11 cellular contexts compared by ENCODE assay signal in genomic region chr7:44488955-44489354, GRCh38. TPM values are rescaled to one million over a fixed set of nuclear protein-coding genes. Genes with fewer than 3 reads are reported as not detected.
DNase-seq lines count a peak whose midpoint lies in the region; ATAC-seq and TF ChIP-seq lines count a peak whose summit lies in the region.
"Had no signal": no experiment of that assay in that cellular context is flagged by ENCODE, and none has a peak within 500 bp of the region (broad histone marks: within the 10 kb centered on the region; RNA-seq: fewer than 3 reads in every experiment).

No MANE protein-coding gene starts in this region.

- peak overlapping the region; percentile 88 for H3K4me3 Mint-ChIP-seq in CD8-positive, alpha-beta T cell

- H3K36me3 Mint-ChIP-seq in CD8-positive, alpha-beta T cell, result peaks cover 34% of the 10 kb centered on the region

- intact Hi-C loops in CD8-positive, alpha-beta T cell (cut with DNase I, micrococcal nuclease), result loop anchor here in 1 of 2 experiments (10.0 kb wide), 2 partner anchors 284 to 396 kb away; partner anchors contain the start of genes PURB and YKT6

- peaks cover 5% of the 10 kb centered on the region; the same call in 1 of the 2 replicates for H4K20me1 ChIP-seq in MM.1S (ENCODE audit: insufficient read depth, low read length)

- peaks cover under 1% of the 10 kb centered on the region for H3K27me3 Mint-ChIP-seq in CD8-positive, alpha-beta T cell (ENCODE audit: low read depth)

- peak overlapping the region; percentile 97 for H3K27ac Mint-ChIP-seq in CD8-positive, alpha-beta T cell

- H3K9ac ChIP-seq in MM.1S (ENCODE audit: low read length), result peak overlapping the region; percentile 91; the same call in 1 of the 2 replicates

- H3K9me3 ChIP-seq in CD8-positive, alpha-beta T cell (ENCODE audit: low read length), result no peaks in the 10 kb centered on the region
- H3K9me3 ChIP-seq in MM.1S (replicated peaks; ENCODE audit: insufficient read depth, low read length) (no peaks in the 10 kb centered on the region), ectodermal cell (ENCODE audit: control insufficient read depth, low read length) (no peaks in the 10 kb centered on the region), neuron (ENCODE audit: low read length) (peaks cover 8% of the 10 kb centered on the region)
- H3K9me3 ChIP-seq: adrenal gland had no signal

- WGBS in ectodermal cell, 2 experiments, result 96% methylated on average over 3 of the region's 3 CpGs

- no peak for DNase-seq in CD8-positive, alpha-beta T cell
- DNase-seq in MM.1S (no peak), OCI-M1 (lab: John Stamatoyannopoulos, UW) (no peak), GM03348 (ENCODE audit: low spot score) (no peak)
- DNase-seq in central memory CD4-positive, alpha-beta T cell, result no peak
- DNase-seq: adrenal gland, NCI-H524 treated with DMSO at 0.1 percent for 48 hours had no signal

- 0 out of 2 replicates have a peak, but pooled peaks cover 5% of the 10 kb centered on the region for H3F3A ChIP-seq in MM.1S (ENCODE audit: insufficient read depth, low read length)

- peaks cover 58% of the 10 kb centered on the region for H3K4me1 ChIP-seq in CD8-positive, alpha-beta T cell (ENCODE audit: insufficient read depth, low read length)
- H3K4me1 ChIP-seq in MM.1S (ENCODE audit: low read length) (peaks cover 15% of the 10 kb centered on the region), ectodermal cell (ENCODE audit: control insufficient read depth, insufficient read depth, low read length) (peaks cover 10% of the 10 kb centered on the region), neuron (ENCODE audit: insufficient read depth, low read length) (peaks cover 19% of the 10 kb centered on the region)

- peak overlapping the region; percentile 100 for H3K27ac ChIP-seq in CD8-positive, alpha-beta T cell (ENCODE audit: low read depth, low read length)
- H3K27ac ChIP-seq in MM.1S (ENCODE audit: low read length), result no peak overlapping the region
- H3K27ac ChIP-seq in ectodermal cell (ENCODE audit: insufficient read depth, low read depth, low read length, poor library complexity, severe bottlenecking), result no peak overlapping the region

- H3K9me3 Mint-ChIP-seq in CD8-positive, alpha-beta T cell, result no peaks in the 10 kb centered on the region

- ATAC-seq in CD8-positive, alpha-beta T cell, result no peak
- no peak for ATAC-seq in HG03354 (IDR thresholded peaks at IDR 0.05; ENCODE audit: poor library complexity, severe bottlenecking, unreplicated experiment)

- peak overlapping the region; percentile 86 for H3K4me2 ChIP-seq in MM.1S (ENCODE audit: low read depth, low read length)

- peaks cover 63% of the 10 kb centered on the region for H3K79me2 ChIP-seq in MM.1S (ENCODE audit: low read length)

- peaks cover 62% of the 10 kb centered on the region for H3K4me1 Mint-ChIP-seq in CD8-positive, alpha-beta T cell (ENCODE audit: low read depth)

- no peak for TF ChIP-seq CTCF in CD8-positive, alpha-beta T cell (IDR thresholded peaks at IDR 0.05)
- TF ChIP-seq CTCF in MM.1S (IDR thresholded peaks at IDR 0.05; ENCODE audit: low read length), result no peak

- H3K4me3 ChIP-seq in CD8-positive, alpha-beta T cell (ENCODE audit: low read depth, low read length), result peak overlapping the region; percentile 97
- H3K4me3 ChIP-seq in MM.1S (ENCODE audit: low read length) (peak overlapping the region; percentile 75), ectodermal cell (ENCODE audit: insufficient read depth, low read depth, low read length) (peak overlapping the region; percentile 95), neuron (ENCODE audit: low read length) (peak overlapping the region; percentile 72)

- H3K9me2 ChIP-seq in MM.1S (replicated peaks; ENCODE audit: insufficient read depth, low read length), result no peaks in the 10 kb centered on the region

- CTCF ChIA-PET in CD8-positive, alpha-beta T cell (lab: Charles Lee), result no interaction called here

- POLR2A ChIA-PET in CD8-positive, alpha-beta T cell (lab: Charles Lee), result interaction anchor here (2.2 to 3.1 kb wide), 2 partner anchors 28 to 288 kb away, joined by 8 to 23 read pairs; partner anchors contain the start of gene YKT6

- H3K27me3 ChIP-seq in CD8-positive, alpha-beta T cell (ENCODE audit: insufficient read depth, low read length), result no peaks in the 10 kb centered on the region
- no peaks in the 10 kb centered on the region for H3K27me3 ChIP-seq in MM.1S (replicated peaks; ENCODE audit: insufficient read depth, low read length)
- no peaks in the 10 kb centered on the region for H3K27me3 ChIP-seq in ectodermal cell (ENCODE audit: control insufficient read depth, insufficient read depth, low read length, poor library complexity, severe bottlenecking)
- no peaks in the 10 kb centered on the region for H3K27me3 ChIP-seq in neuron (ENCODE audit: insufficient read depth, low read length)
- H3K27me3 ChIP-seq: adrenal gland had no signal

- no peak overlapping the region for H2AFZ ChIP-seq in MM.1S (ENCODE audit: low read length)
- H2AFZ ChIP-seq in neuron (ENCODE audit: low read depth, low read length), result no peak overlapping the region

- H3K36me3 ChIP-seq in CD8-positive, alpha-beta T cell (ENCODE audit: insufficient read depth, low read length), result peaks cover 10% of the 10 kb centered on the region
- peaks cover 2% of the 10 kb centered on the region; the same call in 1 of the 2 replicates for H3K36me3 ChIP-seq in MM.1S (replicated peaks; ENCODE audit: insufficient read depth, low read length)
- peaks cover 17% of the 10 kb centered on the region for H3K36me3 ChIP-seq in ectodermal cell (ENCODE audit: control insufficient read depth, insufficient read depth, low read length)
- H3K36me3 ChIP-seq in neuron (ENCODE audit: insufficient read depth, low read length), result peaks cover 28% of the 10 kb centered on the region

RNA-seq across cellular contexts. Expression of gene NUDCD3, which starts 1.5 kb away (rescaled TPM):
- 10 to 100 TPM; 40.6 to 45.9 TPM for total RNA-seq in CD8-positive, alpha-beta T cell
- polyA plus RNA-seq in ectodermal cell (2013, experiment 1 of 4), result 80.4 TPM
- 78.4 TPM for polyA plus RNA-seq in ectodermal cell (2013, experiment 2 of 4)
- polyA plus RNA-seq in ectodermal cell (2013, experiment 3 of 4), result 43.2 TPM
- 44.7 TPM for polyA plus RNA-seq in ectodermal cell (2013, experiment 4 of 4)

RNA-seq across cellular contexts. Expression of gene NPC1L1, which starts 52.2 kb away (rescaled TPM):
- total RNA-seq in CD8-positive, alpha-beta T cell, result under 1 TPM in 1 of 2 experiments, not detected in 1; 0.06 TPM
- polyA plus RNA-seq in ectodermal cell (2013, experiment 1 of 4), result 0.48 TPM
- polyA plus RNA-seq in ectodermal cell (2013, experiment 2 of 4), result 0.28 TPM
- 0.32 TPM for polyA plus RNA-seq in ectodermal cell (2013, experiment 3 of 4)
- 0.20 TPM for polyA plus RNA-seq in ectodermal cell (2013, experiment 4 of 4)
- total RNA-seq: lung microvascular endothelial cell had no signal
